Comparison of ENCODE assay signal across 1 cellular context in genomic region chr1:4759671-4760070, GRCh38.
TF ChIP-seq lines count a peak whose summit lies in the region.

No MANE protein-coding gene starts in this region.

TF ChIP-seq in H1, 55 proteins besides CTCF, POLR2A, EP300 and RAD21 (continued from another document):
- TF ChIP-seq, protein P1, sequence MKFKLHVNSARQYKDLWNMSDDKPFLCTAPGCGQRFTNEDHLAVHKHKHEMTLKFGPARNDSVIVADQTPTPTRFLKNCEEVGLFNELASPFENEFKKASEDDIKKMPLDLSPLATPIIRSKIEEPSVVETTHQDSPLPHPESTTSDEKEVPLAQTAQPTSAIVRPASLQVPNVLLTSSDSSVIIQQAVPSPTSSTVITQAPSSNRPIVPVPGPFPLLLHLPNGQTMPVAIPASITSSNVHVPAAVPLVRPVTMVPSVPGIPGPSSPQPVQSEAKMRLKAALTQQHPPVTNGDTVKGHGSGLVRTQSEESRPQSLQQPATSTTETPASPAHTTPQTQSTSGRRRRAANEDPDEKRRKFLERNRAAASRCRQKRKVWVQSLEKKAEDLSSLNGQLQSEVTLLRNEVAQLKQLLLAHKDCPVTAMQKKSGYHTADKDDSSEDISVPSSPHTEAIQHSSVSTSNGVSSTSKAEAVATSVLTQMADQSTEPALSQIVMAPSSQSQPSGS (IDR thresholded peaks at IDR 0.05; ENCODE audit: low read length) = no peak
TF ChIP-seq in H1: peak in this region for 0.
